11 cellular contexts compared by ENCODE assay signal in genomic region chr12:123743002-123743401, GRCh38. TPM values are rescaled to one million over a fixed set of nuclear protein-coding genes. Genes with fewer than 3 reads are reported as not detected.
DNase-seq lines count a peak whose midpoint lies in the region; TF ChIP-seq lines count a peak whose summit lies in the region.
"Had no signal": no experiment of that assay in that cellular context is flagged by ENCODE, and none has a peak within 500 bp of the region (broad histone marks: within the 10 kb centered on the region; RNA-seq: fewer than 3 reads in every experiment).

No MANE protein-coding gene starts in this region.

- CTCF ChIA-PET in activated CD4-positive, alpha-beta memory T cell treated with anti-CD3 and anti-CD28 coated beads for 36 hours (lab: Charles Lee), result no interaction called here
- CTCF ChIA-PET in activated CD4-positive, alpha-beta memory T cell treated with anti-CD3 and anti-CD28 coated beads, Interleukin-2, amount 10 ng/mL, durations not matched to agents 7 days and 5 days (lab: Charles Lee), result no interaction called here

- peak overlapping the region; percentile 34 for H3K27ac Mint-ChIP-seq in activated CD4-positive, alpha-beta memory T cell treated with anti-CD3 and anti-CD28 coated beads for 36 hours
- no peak overlapping the region for H3K27ac Mint-ChIP-seq in activated CD4-positive, alpha-beta memory T cell treated with anti-CD3 and anti-CD28 coated beads, Interleukin-2, amount 10 ng/mL, durations not matched to agents 7 days and 5 days
- H3K27ac Mint-ChIP-seq in activated T-helper 1 cell treated with anti-CD3 and anti-CD28 coated beads, Interleukin-12 subunit alpha, Interleukin-12 subunit beta, Interleukin-2, Interleukin-4 antibody, amounts not matched to agents 30 ng/mL and 10 ng/mL and 1 ng/mL, durations not matched to agents 14 hours and 24 hours and 36 hours, result peak overlapping the region; percentile 64
- H3K27ac Mint-ChIP-seq in progenitor cell of endocrine pancreas, result peak overlapping the region; percentile 11

- POLR2A ChIA-PET in activated CD4-positive, alpha-beta memory T cell treated with anti-CD3 and anti-CD28 coated beads for 36 hours (lab: Charles Lee), result no interaction called here
- POLR2A ChIA-PET in activated CD4-positive, alpha-beta memory T cell treated with anti-CD3 and anti-CD28 coated beads, Interleukin-2, amount 10 ng/mL, durations not matched to agents 7 days and 5 days (lab: Charles Lee), result no interaction called here

- H3K9ac ChIP-seq in colonic mucosa (ENCODE audit: low read depth in 2 of 2, low read length in 2 of 2), result no peak overlapping the region

- peaks cover 4% of the 10 kb centered on the region for H3K4me1 Mint-ChIP-seq in activated CD4-positive, alpha-beta memory T cell treated with anti-CD3 and anti-CD28 coated beads for 36 hours (ENCODE audit: low read depth)
- H3K4me1 Mint-ChIP-seq in activated CD4-positive, alpha-beta memory T cell treated with anti-CD3 and anti-CD28 coated beads, Interleukin-2, amount 10 ng/mL, durations not matched to agents 7 days and 5 days, result peaks cover 14% of the 10 kb centered on the region
- H3K4me1 Mint-ChIP-seq in activated T-helper 1 cell treated with anti-CD3 and anti-CD28 coated beads, Interleukin-12 subunit alpha, Interleukin-12 subunit beta, Interleukin-2, Interleukin-4 antibody, amounts not matched to agents 30 ng/mL and 10 ng/mL and 1 ng/mL, durations not matched to agents 14 hours and 24 hours and 36 hours (ENCODE audit: low read depth), result peaks cover 15% of the 10 kb centered on the region
- H3K4me1 Mint-ChIP-seq in progenitor cell of endocrine pancreas (ENCODE audit: low read depth), result no peaks in the 10 kb centered on the region

- no peak overlapping the region for H3K27ac ChIP-seq in colonic mucosa

- H3K4me3 ChIP-seq in HAP-1 (no peak overlapping the region), colonic mucosa (no peak overlapping the region)

- intact Hi-C loops in activated CD4-positive, alpha-beta memory T cell treated with anti-CD3 and anti-CD28 coated beads for 36 hours (cut with micrococcal nuclease), result no loop called here
- intact Hi-C loops in activated T-helper 1 cell treated with anti-CD3 and anti-CD28 coated beads, Interleukin-12 subunit alpha, Interleukin-12 subunit beta, Interleukin-2, Interleukin-4 antibody, amounts not matched to agents 30 ng/mL and 10 ng/mL and 1 ng/mL, durations not matched to agents 14 hours and 24 hours and 36 hours (cut with micrococcal nuclease), result loop anchor here (2.0 kb wide), 1 partner anchor 28 kb away; no protein-coding TSS in a partner anchor
- intact Hi-C loops in colonic mucosa (cut with DNase I), result no loop called here

- H3K9me3 Mint-ChIP-seq in activated CD4-positive, alpha-beta memory T cell treated with anti-CD3 and anti-CD28 coated beads for 36 hours, result no peaks in the 10 kb centered on the region
- H3K9me3 Mint-ChIP-seq in activated CD4-positive, alpha-beta memory T cell treated with anti-CD3 and anti-CD28 coated beads, Interleukin-2, amount 10 ng/mL, durations not matched to agents 7 days and 5 days, result no peaks in the 10 kb centered on the region
- H3K9me3 Mint-ChIP-seq in activated T-helper 1 cell treated with anti-CD3 and anti-CD28 coated beads, Interleukin-12 subunit alpha, Interleukin-12 subunit beta, Interleukin-2, Interleukin-4 antibody, amounts not matched to agents 30 ng/mL and 10 ng/mL and 1 ng/mL, durations not matched to agents 14 hours and 24 hours and 36 hours, result no peaks in the 10 kb centered on the region
- H3K9me3 Mint-ChIP-seq in progenitor cell of endocrine pancreas (ENCODE audit: low read depth), result no peaks in the 10 kb centered on the region

- no peak for DNase-seq in activated CD4-positive, alpha-beta memory T cell treated with anti-CD3 and anti-CD28 coated beads for 36 hours
- DNase-seq in activated CD4-positive, alpha-beta memory T cell treated with anti-CD3 and anti-CD28 coated beads, Interleukin-2, amount 10 ng/mL, durations not matched to agents 7 days and 5 days, result no peak
- peak; percentile 88 to 89 for DNase-seq in Kasumi-1 (lab: John Stamatoyannopoulos, UW)
- DNase-seq in activated T-helper 1 cell treated with anti-CD3 and anti-CD28 coated beads, Interleukin-12 subunit alpha, Interleukin-12 subunit beta, Interleukin-2, Interleukin-4 antibody, amounts not matched to agents 30 ng/mL and 10 ng/mL and 1 ng/mL, durations not matched to agents 14 hours and 24 hours and 36 hours (ENCODE audit: low spot score), result no peak
- no peak for DNase-seq in progenitor cell of endocrine pancreas (ENCODE audit: low spot score, unreplicated experiment)
- DNase-seq in HAP-1 (ENCODE audit: low spot score in 2 of 2), result no peak
- no peak for DNase-seq in colonic mucosa
- DNase-seq in kidney tubule cell (ENCODE audit: low spot score), result no peak
- DNase-seq: foreskin fibroblast, NCI-H2171 treated with DMSO at 0.1 percent for 48 hours had no signal

- H3K36me3 ChIP-seq in HAP-1 (replicated peaks), result peaks cover 56% of the 10 kb centered on the region
- peaks cover 4% of the 10 kb centered on the region for H3K36me3 ChIP-seq in colonic mucosa

- in situ Hi-C loops in HAP-1 (cut with MboI; ENCODE audit: low sequenced_read_pairs), result no loop called here

- H3K4me1 ChIP-seq in HAP-1 (no peaks in the 10 kb centered on the region), colonic mucosa (no peaks in the 10 kb centered on the region)

- no peaks in the 10 kb centered on the region for H3K9me3 ChIP-seq in HAP-1
- no peaks in the 10 kb centered on the region for H3K9me3 ChIP-seq in colonic mucosa

- H3K27me3 ChIP-seq in HAP-1 (ENCODE audit: low read depth) (no peaks in the 10 kb centered on the region), colonic mucosa (no peaks in the 10 kb centered on the region)

- H3K27me3 Mint-ChIP-seq in activated CD4-positive, alpha-beta memory T cell treated with anti-CD3 and anti-CD28 coated beads for 36 hours, result no peaks in the 10 kb centered on the region
- no peaks in the 10 kb centered on the region for H3K27me3 Mint-ChIP-seq in activated CD4-positive, alpha-beta memory T cell treated with anti-CD3 and anti-CD28 coated beads, Interleukin-2, amount 10 ng/mL, durations not matched to agents 7 days and 5 days
- no peaks in the 10 kb centered on the region for H3K27me3 Mint-ChIP-seq in activated T-helper 1 cell treated with anti-CD3 and anti-CD28 coated beads, Interleukin-12 subunit alpha, Interleukin-12 subunit beta, Interleukin-2, Interleukin-4 antibody, amounts not matched to agents 30 ng/mL and 10 ng/mL and 1 ng/mL, durations not matched to agents 14 hours and 24 hours and 36 hours (ENCODE audit: insufficient read depth)
- no peaks in the 10 kb centered on the region for H3K27me3 Mint-ChIP-seq in progenitor cell of endocrine pancreas

- H3K36me3 Mint-ChIP-seq in activated CD4-positive, alpha-beta memory T cell treated with anti-CD3 and anti-CD28 coated beads for 36 hours, result peaks cover 67% of the 10 kb centered on the region
- H3K36me3 Mint-ChIP-seq in activated CD4-positive, alpha-beta memory T cell treated with anti-CD3 and anti-CD28 coated beads, Interleukin-2, amount 10 ng/mL, durations not matched to agents 7 days and 5 days (ENCODE audit: low read depth), result peaks cover 68% of the 10 kb centered on the region
- peaks cover 55% of the 10 kb centered on the region for H3K36me3 Mint-ChIP-seq in activated T-helper 1 cell treated with anti-CD3 and anti-CD28 coated beads, Interleukin-12 subunit alpha, Interleukin-12 subunit beta, Interleukin-2, Interleukin-4 antibody, amounts not matched to agents 30 ng/mL and 10 ng/mL and 1 ng/mL, durations not matched to agents 14 hours and 24 hours and 36 hours (ENCODE audit: low read depth)
- H3K36me3 Mint-ChIP-seq in progenitor cell of endocrine pancreas (ENCODE audit: insufficient read depth), result peaks cover 12% of the 10 kb centered on the region

- TF ChIP-seq CTCF in progenitor cell of endocrine pancreas (IDR thresholded peaks at IDR 0.05; ENCODE audit: unreplicated experiment) (no peak), colonic mucosa (IDR thresholded peaks at IDR 0.05) (no peak)

- no peak overlapping the region for H3K4me3 Mint-ChIP-seq in activated CD4-positive, alpha-beta memory T cell treated with anti-CD3 and anti-CD28 coated beads for 36 hours
- H3K4me3 Mint-ChIP-seq in activated CD4-positive, alpha-beta memory T cell treated with anti-CD3 and anti-CD28 coated beads, Interleukin-2, amount 10 ng/mL, durations not matched to agents 7 days and 5 days, result no peak overlapping the region
- no peak overlapping the region for H3K4me3 Mint-ChIP-seq in activated T-helper 1 cell treated with anti-CD3 and anti-CD28 coated beads, Interleukin-12 subunit alpha, Interleukin-12 subunit beta, Interleukin-2, Interleukin-4 antibody, amounts not matched to agents 30 ng/mL and 10 ng/mL and 1 ng/mL, durations not matched to agents 14 hours and 24 hours and 36 hours
- no peak overlapping the region for H3K4me3 Mint-ChIP-seq in progenitor cell of endocrine pancreas (ENCODE audit: low read depth)

RNA-seq across cellular contexts. Expression of gene DNAH10, which starts 19.1 kb away (rescaled TPM):
- total RNA-seq in activated CD4-positive, alpha-beta memory T cell treated with anti-CD3 and anti-CD28 coated beads for 36 hours, result under 1 TPM; 0.10 to 0.19 TPM
- total RNA-seq in activated CD4-positive, alpha-beta memory T cell treated with anti-CD3 and anti-CD28 coated beads, Interleukin-2, amount 10 ng/mL, durations not matched to agents 7 days and 5 days, result under 1 TPM in 1 of 2 experiments, not detected in 1; 0.13 TPM
- total RNA-seq in activated T-helper 1 cell treated with anti-CD3 and anti-CD28 coated beads, Interleukin-12 subunit alpha, Interleukin-12 subunit beta, Interleukin-2, Interleukin-4 antibody, amounts not matched to agents 30 ng/mL and 10 ng/mL and 1 ng/mL, durations not matched to agents 14 hours and 24 hours and 36 hours, result 0.12 and 0.31 TPM in 2 replicates
- 0.47 and 1.0 TPM in 2 replicates for total RNA-seq in progenitor cell of endocrine pancreas
- under 1 TPM; 0.32 to 0.35 TPM for total RNA-seq in colonic mucosa
- total RNA-seq: posterior vena cava had no signal

RNA-seq across cellular contexts. Expression of gene ATP6V0A2, which starts 30.8 kb away (rescaled TPM):
- total RNA-seq in activated CD4-positive, alpha-beta memory T cell treated with anti-CD3 and anti-CD28 coated beads for 36 hours, result 10 to 100 TPM; 82.3 to 83.4 TPM
- 10 to 100 TPM; 41.7 to 44.4 TPM for total RNA-seq in activated CD4-positive, alpha-beta memory T cell treated with anti-CD3 and anti-CD28 coated beads, Interleukin-2, amount 10 ng/mL, durations not matched to agents 7 days and 5 days
- 99.1 and 107 TPM in 2 replicates for total RNA-seq in activated T-helper 1 cell treated with anti-CD3 and anti-CD28 coated beads, Interleukin-12 subunit alpha, Interleukin-12 subunit beta, Interleukin-2, Interleukin-4 antibody, amounts not matched to agents 30 ng/mL and 10 ng/mL and 1 ng/mL, durations not matched to agents 14 hours and 24 hours and 36 hours
- total RNA-seq in progenitor cell of endocrine pancreas (34.4 and 41.4 TPM in 2 replicates), colonic mucosa (10 to 100 TPM; 26.1 to 36.5 TPM)

Comparison
In these comparisons a context has a peak if more than half of its experiments do, and no peak if none do; other contexts are left out.
1. DNase-seq: peak in Kasumi-1 (2 of 2); none in activated CD4-positive, alpha-beta memory T cell treated with anti-CD3 and anti-CD28 coated beads for 36 hours (single experiment), activated CD4-positive, alpha-beta memory T cell treated with anti-CD3 and anti-CD28 coated beads, Interleukin-2, amount 10 ng/mL, durations not matched to agents 7 days and 5 days (single experiment), activated T-helper 1 cell treated with anti-CD3 and anti-CD28 coated beads, Interleukin-12 subunit alpha, Interleukin-12 subunit beta, Interleukin-2, Interleukin-4 antibody, amounts not matched to agents 30 ng/mL and 10 ng/mL and 1 ng/mL, durations not matched to agents 14 hours and 24 hours and 36 hours (single experiment), progenitor cell of endocrine pancreas (single experiment), HAP-1 (0 of 2), colonic mucosa (single experiment) and kidney tubule cell (single experiment).